18 cellular contexts compared by ENCODE assay signal in the genomic region with DNA sequence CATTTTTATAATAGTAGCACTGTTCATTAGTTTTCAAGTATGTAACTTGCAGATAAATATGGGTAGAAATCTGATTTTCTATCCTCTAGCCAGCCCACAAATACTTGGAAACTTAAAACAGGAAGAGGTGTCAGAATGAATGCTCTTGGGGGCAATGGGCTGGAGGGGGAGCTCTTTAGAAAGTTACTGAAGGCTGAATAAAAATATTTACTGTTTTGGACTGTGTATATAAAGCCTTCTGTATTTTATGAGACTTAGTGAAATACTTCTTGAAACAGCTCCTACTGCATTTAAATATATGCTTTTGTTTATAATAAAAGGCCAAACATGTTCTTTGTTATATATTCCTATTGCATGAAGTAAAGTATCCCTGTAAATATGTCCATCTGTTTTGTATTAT.
A peak's percentile ranks its signal among the peaks of the same experiment; 100 is the strongest.
DNase-seq lines count a peak whose midpoint lies in the region; ATAC-seq, FAIRE-seq and TF ChIP-seq lines count a peak whose summit lies in the region.
"Had no signal": no experiment of that assay in that cellular context is flagged by ENCODE, and none has a peak within 500 bp of the region (broad histone marks: within the 10 kb centered on the region; RNA-seq: fewer than 3 reads in every experiment).

No MANE protein-coding gene starts in this region.

- H3K4me3 Mint-ChIP-seq in activated T-helper 17 cell treated with anti-CD3 and anti-CD28 coated beads, Interleukin-2, amount 50 U/mL, for 72 hours = no peak overlapping the region
- no peak overlapping the region for H3K4me3 Mint-ChIP-seq in stimulated activated effector memory CD8-positive, alpha-beta T cell treated with anti-CD3 and anti-CD28 coated beads, Interleukin-12 subunit alpha, Interleukin-12 subunit beta, amount 100 ng/mL, for 72 hours
- H3K4me3 Mint-ChIP-seq: activated B cell treated with CpG ODN at 0.5 μM for 24 hours, H9 had no signal

- peak overlapping the region; percentile 44 for H3K27ac Mint-ChIP-seq in activated T-helper 17 cell treated with anti-CD3 and anti-CD28 coated beads, Interleukin-2, amount 50 U/mL, for 72 hours
- peak overlapping the region; percentile 38 for H3K27ac Mint-ChIP-seq in stimulated activated effector memory CD8-positive, alpha-beta T cell treated with anti-CD3 and anti-CD28 coated beads, Interleukin-12 subunit alpha, Interleukin-12 subunit beta, amount 100 ng/mL, for 72 hours
- H3K27ac Mint-ChIP-seq: activated B cell treated with CpG ODN at 0.5 μM for 24 hours, H9 had no signal

- no peak overlapping the region for H3K4me2 ChIP-seq in HepG2 (ENCODE audit: low read depth, low read length)

- H3K9me3 ChIP-seq in HepG2 (ENCODE audit: low read length) (no peaks in the 10 kb centered on the region), right lobe of liver (no peaks in the 10 kb centered on the region)
- H3K9me3 ChIP-seq: Peyer's patch, stomach had no signal

- TF ChIP-seq RAD21 in HepG2 (CRISPR knock-in tag; IDR thresholded peaks at IDR 0.05) = no peak

- H3K9ac ChIP-seq in HepG2 (ENCODE audit: insufficient read depth, low read depth, low read length) = no peak overlapping the region

- no TSS peak for BruUV-seq in HepG2 (replicated peaks; lab: Mats Ljungman, UMichigan)

- no peaks in the 10 kb centered on the region for H3K9me3 Mint-ChIP-seq in activated T-helper 17 cell treated with anti-CD3 and anti-CD28 coated beads, Interleukin-2, amount 50 U/mL, for 72 hours
- H3K9me3 Mint-ChIP-seq in stimulated activated effector memory CD8-positive, alpha-beta T cell treated with anti-CD3 and anti-CD28 coated beads, Interleukin-12 subunit alpha, Interleukin-12 subunit beta, amount 100 ng/mL, for 72 hours = no peaks in the 10 kb centered on the region
- H3K9me3 Mint-ChIP-seq: activated B cell treated with CpG ODN at 0.5 μM for 24 hours, H9 had no signal

- H4K20me1 ChIP-seq in HepG2 (ENCODE audit: insufficient read depth, low read length) = no peaks in the 10 kb centered on the region

- DNase-seq in HepG2 (ENCODE audit: low spot score) (no peak), right lobe of liver (no peak), fibroblast of villous mesenchyme (ENCODE audit: low read depth) (peak; percentile 73), lower leg skin (ENCODE audit: low spot score in 2 of 2) (no peak), iPS-NIHi7 (ENCODE audit: extremely low spot score) (no peak), NCI-H2081 treated with DMSO at 0.1 percent for 48 hours (lab: John Stamatoyannopoulos, UW) (no peak)
- DNase-seq in stimulated activated effector memory CD8-positive, alpha-beta T cell treated with anti-CD3 and anti-CD28 coated beads, Interleukin-12 subunit alpha, Interleukin-12 subunit beta, amount 100 ng/mL, for 72 hours (ENCODE audit: low spot score in 2 of 2) = no peak
- DNase-seq: ACHN; activated B cell treated with CpG ODN at 0.5 μM for 24 hours; activated naive CD4-positive, alpha-beta T cell; H9; islet precursor cell; MM.1S; NCI-H526 treated with DMSO at 0.1 percent for 48 hours; Peyer's patch; posterior cingulate gyrus; stomach had no signal

- H3K79me2 ChIP-seq in HepG2 (ENCODE audit: insufficient read depth, low read length) = no peaks in the 10 kb centered on the region

- FAIRE-seq in HepG2 (lab: Jason Lieb, UNC) = no peak

- ATAC-seq in HepG2 (no peak), right lobe of liver (no peak)
- no peak for ATAC-seq in activated T-helper 17 cell treated with anti-CD3 and anti-CD28 coated beads, Interleukin-2, amount 50 U/mL, for 72 hours (replicated peaks)
- no peak for ATAC-seq in stimulated activated effector memory CD8-positive, alpha-beta T cell treated with anti-CD3 and anti-CD28 coated beads, Interleukin-12 subunit alpha, Interleukin-12 subunit beta, amount 100 ng/mL, for 72 hours

- no peaks in the 10 kb centered on the region for H3K27me3 ChIP-seq in HepG2 (ENCODE audit: control insufficient read depth in 1 of 2, insufficient read depth in 2 of 2, low read length in 2 of 2)
- H3K27me3 ChIP-seq in right lobe of liver = no peaks in the 10 kb centered on the region
- H3K27me3 ChIP-seq: Peyer's patch, stomach had no signal

- in situ Hi-C loops in HepG2 (cut with HindIII; ENCODE audit: extremely low pct_ligation_motif_present, low pct_unique_long_range_greater_than_20kb) = no loop called here

- no peak for TF ChIP-seq EP300 in HepG2 (IDR thresholded peaks at IDR 0.05; ENCODE audit: low read depth in 2 of 2, low read length in 2 of 2)
- no peak for TF ChIP-seq EP300 in HepG2 (CRISPR knock-in tag; IDR thresholded peaks at IDR 0.05; ENCODE audit: borderline replicate concordance)

- POLR2A ChIA-PET in HepG2 (lab: Yijun Ruan, JAX) = interaction anchor here (1.0 kb wide), 1 partner anchor 9 kb away, joined by 3 read pairs; no protein-coding TSS in a partner anchor

- no peaks in the 10 kb centered on the region for H3K27me3 Mint-ChIP-seq in activated T-helper 17 cell treated with anti-CD3 and anti-CD28 coated beads, Interleukin-2, amount 50 U/mL, for 72 hours
- H3K27me3 Mint-ChIP-seq: activated B cell treated with CpG ODN at 0.5 μM for 24 hours had no signal

- no peaks in the 10 kb centered on the region for H3K4me1 Mint-ChIP-seq in activated T-helper 17 cell treated with anti-CD3 and anti-CD28 coated beads, Interleukin-2, amount 50 U/mL, for 72 hours
- peaks cover 18% of the 10 kb centered on the region for H3K4me1 Mint-ChIP-seq in stimulated activated effector memory CD8-positive, alpha-beta T cell treated with anti-CD3 and anti-CD28 coated beads, Interleukin-12 subunit alpha, Interleukin-12 subunit beta, amount 100 ng/mL, for 72 hours
- H3K4me1 Mint-ChIP-seq: H9 had no signal

- no peak overlapping the region for H2AFZ ChIP-seq in HepG2 (ENCODE audit: low read length)

- peaks cover 18% of the 10 kb centered on the region for H3K4me1 ChIP-seq in HepG2 (ENCODE audit: insufficient read depth, low read length)
- no peaks in the 10 kb centered on the region for H3K4me1 ChIP-seq in right lobe of liver
- H3K4me1 ChIP-seq: Peyer's patch had no signal

- CTCF ChIA-PET in HepG2 (lab: Yijun Ruan, JAX; ENCODE audit: low intra/inter-chr PET ratio, low total read pairs) = no interaction called here

- no peak for TF ChIP-seq CTCF in HepG2 (CRISPR knock-in tag; IDR thresholded peaks at IDR 0.05)
- TF ChIP-seq CTCF in right lobe of liver (IDR thresholded peaks at IDR 0.05) = no peak
- no peak for TF ChIP-seq CTCF in fibroblast of villous mesenchyme (IDR thresholded peaks at IDR 0.05; ENCODE audit: insufficient read depth, low read depth, low read length)
- no peak for TF ChIP-seq CTCF in lower leg skin (IDR thresholded peaks at IDR 0.05)

- H3K27ac ChIP-seq in HepG2 (ENCODE audit: extremely low read length, insufficient read depth, low read length) = no peak overlapping the region
- H3K27ac ChIP-seq in right lobe of liver = no peak overlapping the region
- H3K27ac ChIP-seq: Peyer's patch, stomach had no signal

- intact Hi-C loops in HepG2 (cut with micrococcal nuclease; ENCODE audit: unreplicated experiment) = loop anchor here (5.0 kb wide), 1 partner anchor 56 kb away; no protein-coding TSS in a partner anchor
- intact Hi-C loops in right lobe of liver (cut with DNase I) = no loop called here
- intact Hi-C loops in lower leg skin (cut with DNase I; ENCODE audit: low total_unique reads) = no loop called here

- TF ChIP-seq POLR2A in HepG2 (IDR thresholded peaks at IDR 0.05; ENCODE audit: insufficient read depth in 1 of 2, low read depth in 2 of 2, low read length in 2 of 2) (no peak), right lobe of liver (IDR thresholded peaks at IDR 0.05) (no peak), lower leg skin (IDR thresholded peaks at IDR 0.05) (no peak)

- H3K4me3 ChIP-seq in HepG2 (replicated peaks in 1 of 3; ENCODE audit: insufficient read depth in 1 of 3, low read depth in 2 of 3, low read length in 3 of 3) (no peak overlapping the region), right lobe of liver (no peak overlapping the region), fibroblast of villous mesenchyme (ENCODE audit: low read depth, low read length) (no peak overlapping the region), lower leg skin (ENCODE audit: low read depth, poor library complexity, severe bottlenecking) (no peak overlapping the region)
- H3K4me3 ChIP-seq: Peyer's patch, stomach had no signal

- H3K36me3 Mint-ChIP-seq in activated T-helper 17 cell treated with anti-CD3 and anti-CD28 coated beads, Interleukin-2, amount 50 U/mL, for 72 hours (ENCODE audit: low read depth) = peaks cover 4% of the 10 kb centered on the region
- peaks cover 12% of the 10 kb centered on the region for H3K36me3 Mint-ChIP-seq in stimulated activated effector memory CD8-positive, alpha-beta T cell treated with anti-CD3 and anti-CD28 coated beads, Interleukin-12 subunit alpha, Interleukin-12 subunit beta, amount 100 ng/mL, for 72 hours

- 0 out of 5 replicates have a peak, but pooled peaks cover 0 to 4% of the 10 kb centered on the region in 2 experiments for H3K36me3 ChIP-seq in HepG2 (replicated peaks in 1 of 2; ENCODE audit: control insufficient read depth in 1 of 2, insufficient read depth in 2 of 2, low read length in 2 of 2)
- no peaks in the 10 kb centered on the region for H3K36me3 ChIP-seq in right lobe of liver
- H3K36me3 ChIP-seq: Peyer's patch had no signal

TF ChIP-seq in HepG2, 621 proteins besides CTCF, POLR2A, EP300 and RAD21:
- TF ChIP-seq ZNF432 (CRISPR knock-in tag; IDR thresholded peaks at IDR 0.05; ENCODE audit: borderline replicate concordance) (no peak), ZFX (CRISPR knock-in tag; IDR thresholded peaks at IDR 0.05; ENCODE audit: low read depth) (no peak), STAG1 (CRISPR knock-in tag; IDR thresholded peaks at IDR 0.05) (0 out of 2 replicates have a peak, but pooled peaks have one; percentile 7), ZNF441 (CRISPR knock-in tag; IDR thresholded peaks at IDR 0.05; ENCODE audit: borderline replicate concordance) (no peak), ZNF446 (CRISPR knock-in tag; IDR thresholded peaks at IDR 0.05) (no peak)
